2 cellular contexts compared by ENCODE assay signal in the genomic region with DNA sequence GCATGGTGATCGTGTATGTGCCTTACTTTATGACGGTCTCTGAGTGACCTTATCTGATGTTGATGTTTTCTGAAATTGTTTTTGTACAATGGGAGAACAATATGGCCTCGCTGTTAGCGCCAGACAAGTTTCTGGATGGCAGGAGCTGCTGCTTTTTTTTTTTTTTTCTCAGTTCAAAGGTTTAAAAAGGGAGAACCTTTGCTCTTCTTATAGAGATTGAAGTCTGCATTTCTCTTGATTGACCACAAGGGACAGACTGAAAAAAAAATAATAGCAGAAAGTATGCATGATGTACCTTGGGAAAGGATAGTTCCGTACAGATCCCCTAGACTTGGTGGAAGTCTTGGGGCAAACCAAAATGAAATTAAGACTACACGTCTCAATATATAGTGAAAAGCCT. TPM values are rescaled to one million over a fixed set of nuclear protein-coding genes. Genes with fewer than 3 reads are reported as not detected.
"Had no signal": no experiment of that assay in that cellular context is flagged by ENCODE, and none has a peak within 500 bp of the region (broad histone marks: within the 10 kb centered on the region; RNA-seq: fewer than 3 reads in every experiment).

No MANE protein-coding gene starts in this region.

RNA-seq across cellular contexts. Expression of a gene that starts 43.9 kb away (rescaled TPM):
- total RNA-seq: right atrium auricular region, vagina had no signal
